ENCODE assay signal across 2 cellular contexts in the genomic region with DNA sequence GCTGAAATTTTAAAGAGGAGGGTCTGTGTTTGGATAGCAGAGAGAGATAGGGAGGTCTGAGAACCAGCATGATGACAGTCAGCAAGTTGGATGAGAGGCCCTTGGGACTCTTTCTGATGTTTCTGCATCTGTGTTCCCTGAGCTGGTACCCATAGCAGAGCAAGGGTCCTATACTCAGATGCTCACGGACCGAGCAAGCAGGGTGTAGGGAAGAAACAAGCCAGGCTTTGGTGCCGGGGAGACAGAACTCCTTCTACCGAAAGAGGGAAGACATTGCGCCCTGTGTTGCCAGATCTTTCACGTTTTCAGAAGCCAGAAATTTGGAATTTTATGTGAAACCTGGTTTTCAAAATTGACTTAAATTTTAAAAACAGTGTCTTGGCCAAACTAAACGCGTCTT.
TF ChIP-seq lines count a peak whose summit lies in the region.

No MANE protein-coding gene starts in this region.

TF ChIP-seq in GM23338, 12 proteins besides CTCF, POLR2A, EP300 and RAD21 (continued from another document):
- TF ChIP-seq, protein P1, sequence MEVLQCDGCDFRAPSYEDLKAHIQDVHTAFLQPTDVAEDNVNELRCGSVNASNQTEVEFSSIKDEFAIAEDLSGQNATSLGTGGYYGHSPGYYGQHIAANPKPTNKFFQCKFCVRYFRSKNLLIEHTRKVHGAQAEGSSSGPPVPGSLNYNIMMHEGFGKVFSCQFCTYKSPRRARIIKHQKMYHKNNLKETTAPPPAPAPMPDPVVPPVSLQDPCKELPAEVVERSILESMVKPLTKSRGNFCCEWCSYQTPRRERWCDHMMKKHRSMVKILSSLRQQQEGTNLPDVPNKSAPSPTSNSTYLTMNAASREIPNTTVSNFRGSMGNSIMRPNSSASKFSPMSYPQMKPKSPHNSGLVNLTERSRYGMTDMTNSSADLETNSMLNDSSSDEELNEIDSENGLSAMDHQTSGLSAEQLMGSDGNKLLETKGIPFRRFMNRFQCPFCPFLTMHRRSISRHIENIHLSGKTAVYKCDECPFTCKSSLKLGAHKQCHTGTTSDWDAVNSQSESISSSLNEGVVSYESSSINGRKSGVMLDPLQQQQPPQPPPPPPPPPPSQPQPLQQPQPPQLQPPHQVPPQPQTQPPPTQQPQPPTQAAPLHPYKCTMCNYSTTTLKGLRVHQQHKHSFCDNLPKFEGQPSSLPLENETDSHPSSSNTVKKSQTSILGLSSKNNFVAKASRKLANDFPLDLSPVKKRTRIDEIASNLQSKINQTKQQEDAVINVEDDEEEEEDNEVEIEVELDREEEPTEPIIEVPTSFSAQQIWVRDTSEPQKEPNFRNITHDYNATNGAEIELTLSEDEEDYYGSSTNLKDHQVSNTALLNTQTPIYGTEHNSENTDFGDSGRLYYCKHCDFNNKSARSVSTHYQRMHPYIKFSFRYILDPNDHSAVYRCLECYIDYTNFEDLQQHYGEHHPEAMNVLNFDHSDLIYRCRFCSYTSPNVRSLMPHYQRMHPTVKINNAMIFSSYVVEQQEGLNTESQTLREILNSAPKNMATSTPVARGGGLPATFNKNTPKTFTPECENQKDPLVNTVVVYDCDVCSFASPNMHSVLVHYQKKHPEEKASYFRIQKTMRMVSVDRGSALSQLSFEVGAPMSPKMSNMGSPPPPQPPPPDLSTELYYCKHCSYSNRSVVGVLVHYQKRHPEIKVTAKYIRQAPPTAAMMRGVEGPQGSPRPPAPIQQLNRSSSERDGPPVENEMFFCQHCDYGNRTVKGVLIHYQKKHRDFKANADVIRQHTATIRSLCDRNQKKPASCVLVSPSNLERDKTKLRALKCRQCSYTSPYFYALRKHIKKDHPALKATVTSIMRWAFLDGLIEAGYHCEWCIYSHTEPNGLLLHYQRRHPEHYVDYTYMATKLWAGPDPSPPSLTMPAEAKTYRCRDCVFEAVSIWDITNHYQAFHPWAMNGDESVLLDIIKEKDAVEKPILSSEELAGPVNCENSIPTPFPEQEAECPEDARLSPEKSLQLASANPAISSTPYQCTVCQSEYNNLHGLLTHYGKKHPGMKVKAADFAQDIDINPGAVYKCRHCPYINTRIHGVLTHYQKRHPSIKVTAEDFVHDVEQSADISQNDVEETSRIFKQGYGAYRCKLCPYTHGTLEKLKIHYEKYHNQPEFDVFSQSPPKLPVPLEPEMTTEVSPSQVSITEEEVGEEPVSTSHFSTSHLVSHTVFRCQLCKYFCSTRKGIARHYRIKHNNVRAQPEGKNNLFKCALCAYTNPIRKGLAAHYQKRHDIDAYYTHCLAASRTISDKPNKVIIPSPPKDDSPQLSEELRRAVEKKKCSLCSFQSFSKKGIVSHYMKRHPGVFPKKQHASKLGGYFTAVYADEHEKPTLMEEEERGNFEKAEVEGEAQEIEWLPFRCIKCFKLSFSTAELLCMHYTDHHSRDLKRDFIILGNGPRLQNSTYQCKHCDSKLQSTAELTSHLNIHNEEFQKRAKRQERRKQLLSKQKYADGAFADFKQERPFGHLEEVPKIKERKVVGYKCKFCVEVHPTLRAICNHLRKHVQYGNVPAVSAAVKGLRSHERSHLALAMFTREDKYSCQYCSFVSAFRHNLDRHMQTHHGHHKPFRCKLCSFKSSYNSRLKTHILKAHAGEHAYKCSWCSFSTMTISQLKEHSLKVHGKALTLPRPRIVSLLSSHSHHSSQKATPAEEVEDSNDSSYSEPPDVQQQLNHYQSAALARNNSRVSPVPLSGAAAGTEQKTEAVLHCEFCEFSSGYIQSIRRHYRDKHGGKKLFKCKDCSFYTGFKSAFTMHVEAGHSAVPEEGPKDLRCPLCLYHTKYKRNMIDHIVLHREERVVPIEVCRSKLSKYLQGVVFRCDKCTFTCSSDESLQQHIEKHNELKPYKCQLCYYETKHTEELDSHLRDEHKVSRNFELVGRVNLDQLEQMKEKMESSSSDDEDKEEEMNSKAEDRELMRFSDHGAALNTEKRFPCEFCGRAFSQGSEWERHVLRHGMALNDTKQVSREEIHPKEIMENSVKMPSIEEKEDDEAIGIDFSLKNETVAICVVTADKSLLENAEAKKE (CRISPR knock-in tag; IDR thresholded peaks at IDR 0.05) = no peak
- TF ChIP-seq ZNF114 (CRISPR knock-in tag; IDR thresholded peaks at IDR 0.05) = no peak
- TF ChIP-seq, protein P2, sequence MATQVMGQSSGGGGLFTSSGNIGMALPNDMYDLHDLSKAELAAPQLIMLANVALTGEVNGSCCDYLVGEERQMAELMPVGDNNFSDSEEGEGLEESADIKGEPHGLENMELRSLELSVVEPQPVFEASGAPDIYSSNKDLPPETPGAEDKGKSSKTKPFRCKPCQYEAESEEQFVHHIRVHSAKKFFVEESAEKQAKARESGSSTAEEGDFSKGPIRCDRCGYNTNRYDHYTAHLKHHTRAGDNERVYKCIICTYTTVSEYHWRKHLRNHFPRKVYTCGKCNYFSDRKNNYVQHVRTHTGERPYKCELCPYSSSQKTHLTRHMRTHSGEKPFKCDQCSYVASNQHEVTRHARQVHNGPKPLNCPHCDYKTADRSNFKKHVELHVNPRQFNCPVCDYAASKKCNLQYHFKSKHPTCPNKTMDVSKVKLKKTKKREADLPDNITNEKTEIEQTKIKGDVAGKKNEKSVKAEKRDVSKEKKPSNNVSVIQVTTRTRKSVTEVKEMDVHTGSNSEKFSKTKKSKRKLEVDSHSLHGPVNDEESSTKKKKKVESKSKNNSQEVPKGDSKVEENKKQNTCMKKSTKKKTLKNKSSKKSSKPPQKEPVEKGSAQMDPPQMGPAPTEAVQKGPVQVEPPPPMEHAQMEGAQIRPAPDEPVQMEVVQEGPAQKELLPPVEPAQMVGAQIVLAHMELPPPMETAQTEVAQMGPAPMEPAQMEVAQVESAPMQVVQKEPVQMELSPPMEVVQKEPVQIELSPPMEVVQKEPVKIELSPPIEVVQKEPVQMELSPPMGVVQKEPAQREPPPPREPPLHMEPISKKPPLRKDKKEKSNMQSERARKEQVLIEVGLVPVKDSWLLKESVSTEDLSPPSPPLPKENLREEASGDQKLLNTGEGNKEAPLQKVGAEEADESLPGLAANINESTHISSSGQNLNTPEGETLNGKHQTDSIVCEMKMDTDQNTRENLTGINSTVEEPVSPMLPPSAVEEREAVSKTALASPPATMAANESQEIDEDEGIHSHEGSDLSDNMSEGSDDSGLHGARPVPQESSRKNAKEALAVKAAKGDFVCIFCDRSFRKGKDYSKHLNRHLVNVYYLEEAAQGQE (IDR thresholded peaks at IDR 0.05; ENCODE audit: unreplicated experiment) = no peak
- no peak for TF ChIP-seq STAT1 (IDR thresholded peaks at IDR 0.05; ENCODE audit: unreplicated experiment)
- TF ChIP-seq JUNB (IDR thresholded peaks at IDR 0.05; ENCODE audit: unreplicated experiment) = no peak
- TF ChIP-seq, protein P3, sequence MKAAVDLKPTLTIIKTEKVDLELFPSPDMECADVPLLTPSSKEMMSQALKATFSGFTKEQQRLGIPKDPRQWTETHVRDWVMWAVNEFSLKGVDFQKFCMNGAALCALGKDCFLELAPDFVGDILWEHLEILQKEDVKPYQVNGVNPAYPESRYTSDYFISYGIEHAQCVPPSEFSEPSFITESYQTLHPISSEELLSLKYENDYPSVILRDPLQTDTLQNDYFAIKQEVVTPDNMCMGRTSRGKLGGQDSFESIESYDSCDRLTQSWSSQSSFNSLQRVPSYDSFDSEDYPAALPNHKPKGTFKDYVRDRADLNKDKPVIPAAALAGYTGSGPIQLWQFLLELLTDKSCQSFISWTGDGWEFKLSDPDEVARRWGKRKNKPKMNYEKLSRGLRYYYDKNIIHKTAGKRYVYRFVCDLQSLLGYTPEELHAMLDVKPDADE (IDR thresholded peaks at IDR 0.05) = no peak
- TF ChIP-seq ZNF331 (CRISPR knock-in tag; IDR thresholded peaks at IDR 0.05; ENCODE audit: low read depth) = no peak
- TF ChIP-seq CREB1 (CRISPR knock-in tag; IDR thresholded peaks at IDR 0.05; ENCODE audit: low read depth) = no peak

TF ChIP-seq in WTC11, 78 proteins besides CTCF, POLR2A, EP300 and RAD21 (continued from another document):
- no peak for TF ChIP-seq ZNF396 (CRISPR knock-in tag; IDR thresholded peaks at IDR 0.05; ENCODE audit: borderline replicate concordance)
- TF ChIP-seq NR1H2 (CRISPR knock-in tag; IDR thresholded peaks at IDR 0.05) = no peak
- no peak for TF ChIP-seq RELA (CRISPR knock-in tag; IDR thresholded peaks at IDR 0.05; ENCODE audit: borderline replicate concordance)
- no peak for TF ChIP-seq SMAD3 (CRISPR knock-in tag; IDR thresholded peaks at IDR 0.05; ENCODE audit: borderline replicate concordance)
- TF ChIP-seq ZNF671 (CRISPR knock-in tag; IDR thresholded peaks at IDR 0.05) = no peak
- TF ChIP-seq, protein P4, sequence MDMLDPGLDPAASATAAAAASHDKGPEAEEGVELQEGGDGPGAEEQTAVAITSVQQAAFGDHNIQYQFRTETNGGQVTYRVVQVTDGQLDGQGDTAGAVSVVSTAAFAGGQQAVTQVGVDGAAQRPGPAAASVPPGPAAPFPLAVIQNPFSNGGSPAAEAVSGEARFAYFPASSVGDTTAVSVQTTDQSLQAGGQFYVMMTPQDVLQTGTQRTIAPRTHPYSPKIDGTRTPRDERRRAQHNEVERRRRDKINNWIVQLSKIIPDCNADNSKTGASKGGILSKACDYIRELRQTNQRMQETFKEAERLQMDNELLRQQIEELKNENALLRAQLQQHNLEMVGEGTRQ (CRISPR knock-in tag; IDR thresholded peaks at IDR 0.05) = no peak
